1 cellular context compared by ENCODE assay signal in genomic region chr2:100513650-100514049, GRCh38.
TF ChIP-seq lines count a peak whose summit lies in the region.

No MANE protein-coding gene starts in this region.

TF ChIP-seq in K562, 482 proteins besides CTCF, POLR2A, EP300 and RAD21 (continues in another document):
- TF ChIP-seq ZNF699 (CRISPR knock-in tag; IDR thresholded peaks at IDR 0.05; ENCODE audit: insufficient replicate concordance) (no peak), ZBTB8A (IDR thresholded peaks at IDR 0.05; ENCODE audit: partially characterized antibody) (no peak), FOXK1 (CRISPR knock-in tag; IDR thresholded peaks at IDR 0.05; ENCODE audit: borderline replicate concordance) (no peak), HNRNPL (IDR thresholded peaks at IDR 0.05; ENCODE audit: low read depth, low read length) (no peak), PHF21A (IDR thresholded peaks at IDR 0.05; ENCODE audit: borderline replicate concordance, low read depth) (no peak), ZNF3 (CRISPR knock-in tag; IDR thresholded peaks at IDR 0.05) (no peak), JUN (IDR thresholded peaks at IDR 0.05; ENCODE audit: borderline replicate concordance, low read depth, low read length) (0 out of 2 replicates have a peak, but pooled peaks have one; percentile 24), JUN (CRISPR knock-in tag; IDR thresholded peaks at IDR 0.05; ENCODE audit: borderline replicate concordance) (no peak), KHSRP (IDR thresholded peaks at IDR 0.05) (no peak), ZFX (CRISPR knock-in tag; IDR thresholded peaks at IDR 0.05) (no peak), RAD51 (IDR thresholded peaks at IDR 0.05; ENCODE audit: borderline replicate concordance, low read depth) (no peak), NFIX (CRISPR knock-in tag; IDR thresholded peaks at IDR 0.05; ENCODE audit: low read depth) (no peak), ZNF316 (IDR thresholded peaks at IDR 0.05) (peak; percentile 95), MBD2 (IDR thresholded peaks at IDR 0.05; ENCODE audit: borderline replicate concordance, low read depth) (no peak), KDM2B (CRISPR knock-in tag; IDR thresholded peaks at IDR 0.05) (no peak), PTRF (tag; IDR thresholded peaks at IDR 0.05) (no peak), SMC3 (conservative IDR thresholded peaks at IDR 0.05; ENCODE audit: insufficient read depth, low read depth, low read length) (no peak), DIDO1 (tag; IDR thresholded peaks at IDR 0.05; ENCODE audit: low read depth) (no peak), E2F5 (CRISPR knock-in tag; IDR thresholded peaks at IDR 0.05) (no peak), RNF2 (IDR thresholded peaks at IDR 0.05) (no peak), STAG1 (CRISPR knock-in tag; IDR thresholded peaks at IDR 0.05; ENCODE audit: borderline replicate concordance) (no peak), ETV5 (CRISPR knock-in tag; IDR thresholded peaks at IDR 0.05; ENCODE audit: low read depth) (no peak), CCAR2 (IDR thresholded peaks at IDR 0.05; ENCODE audit: low read depth, low read length) (no peak), RFX5 (IDR thresholded peaks at IDR 0.05; ENCODE audit: low read depth, low read length) (no peak), ZC3H11A (IDR thresholded peaks at IDR 0.05; ENCODE audit: low read depth, low read length) (no peak), CBX5 (IDR thresholded peaks at IDR 0.05; ENCODE audit: borderline replicate concordance, low read depth) (no peak), FIP1L1 (IDR thresholded peaks at IDR 0.05; ENCODE audit: low read depth, low read length, poor library complexity, severe bottlenecking) (no peak), ZNF253 (CRISPR knock-in tag; conservative IDR thresholded peaks at IDR 0.05) (no peak), POU5F1 (IDR thresholded peaks at IDR 0.05; ENCODE audit: borderline replicate concordance, low read depth, low read length, partially characterized antibody) (no peak), POLR2G (IDR thresholded peaks at IDR 0.05; ENCODE audit: low read depth, low read length) (no peak), ZNF274 (IDR thresholded peaks at IDR 0.05; ENCODE audit: borderline replicate concordance, low read depth, low read length) (no peak), TFAP4 (CRISPR knock-in tag; IDR thresholded peaks at IDR 0.05; ENCODE audit: borderline replicate concordance) (0 out of 2 replicates have a peak, but pooled peaks have one; percentile 15), GTF2A2 (tag; IDR thresholded peaks at IDR 0.05) (no peak), RHOXF2B (CRISPR knock-in tag; conservative IDR thresholded peaks at IDR 0.05) (no peak), PHB (CRISPR knock-in tag; IDR thresholded peaks at IDR 0.05) (no peak), ZNF239 (CRISPR knock-in tag; IDR thresholded peaks at IDR 0.05) (no peak), ZEB2 (IDR thresholded peaks at IDR 0.05) (peak; percentile 31; the same call in 1 of the 2 replicates), JUNB (CRISPR knock-in tag; conservative IDR thresholded peaks at IDR 0.05) (no peak), ZKSCAN1 (IDR thresholded peaks at IDR 0.05; ENCODE audit: low read depth, low read length) (no peak), FOXA3 (CRISPR knock-in tag; conservative IDR thresholded peaks at IDR 0.05 in 1 of 2, IDR thresholded peaks at IDR 0.05 in 1 of 2) (no peak), SPI1 (IDR thresholded peaks at IDR 0.05; ENCODE audit: borderline replicate concordance, low read depth, low read length) (peak; percentile 85), SMARCB1 (IDR thresholded peaks at IDR 0.05; ENCODE audit: insufficient read length, low read depth) (no peak), FOS (IDR thresholded peaks at IDR 0.05; ENCODE audit: extremely low read depth, insufficient read length) (no peak), TARDBP (IDR thresholded peaks at IDR 0.05) (no peak), HIVEP1 (CRISPR knock-in tag; IDR thresholded peaks at IDR 0.05) (no peak), ZBTB34 (CRISPR knock-in tag; IDR thresholded peaks at IDR 0.05) (no peak), NFXL1 (CRISPR knock-in tag; IDR thresholded peaks at IDR 0.05) (no peak), ZNF644 (tag; IDR thresholded peaks at IDR 0.05; ENCODE audit: low read depth) (no peak), RERE (CRISPR knock-in tag; IDR thresholded peaks at IDR 0.05; ENCODE audit: borderline replicate concordance) (no peak), ETV6 (IDR thresholded peaks at IDR 0.05; ENCODE audit: borderline replicate concordance in 1 of 2, low read depth in 2 of 2, low read length in 1 of 2) (no peak), ETV6 (CRISPR knock-in tag; IDR thresholded peaks at IDR 0.05; ENCODE audit: borderline replicate concordance) (no peak), KDM4B (IDR thresholded peaks at IDR 0.05; ENCODE audit: borderline replicate concordance in 2 of 2, low read depth in 1 of 2) (no peak), RBFOX2 (IDR thresholded peaks at IDR 0.05; ENCODE audit: low read depth, low read length) (no peak), ZBTB43 (CRISPR knock-in tag; IDR thresholded peaks at IDR 0.05) (no peak), BRD9 (IDR thresholded peaks at IDR 0.05; ENCODE audit: low read depth, partially characterized antibody) (no peak), ELK1 (CRISPR knock-in tag; IDR thresholded peaks at IDR 0.05) (no peak), GTF2B (IDR thresholded peaks at IDR 0.05; ENCODE audit: extremely low read depth, insufficient read length) (no peak), C11orf30 (IDR thresholded peaks at IDR 0.05; ENCODE audit: low read depth) (peak; percentile 95), MED1 (CRISPR knock-in tag; IDR thresholded peaks at IDR 0.05; ENCODE audit: borderline replicate concordance) (no peak), HEY1 (CRISPR knock-in tag; IDR thresholded peaks at IDR 0.05; ENCODE audit: borderline replicate concordance) (no peak)
- TF ChIP-seq, protein P1, sequence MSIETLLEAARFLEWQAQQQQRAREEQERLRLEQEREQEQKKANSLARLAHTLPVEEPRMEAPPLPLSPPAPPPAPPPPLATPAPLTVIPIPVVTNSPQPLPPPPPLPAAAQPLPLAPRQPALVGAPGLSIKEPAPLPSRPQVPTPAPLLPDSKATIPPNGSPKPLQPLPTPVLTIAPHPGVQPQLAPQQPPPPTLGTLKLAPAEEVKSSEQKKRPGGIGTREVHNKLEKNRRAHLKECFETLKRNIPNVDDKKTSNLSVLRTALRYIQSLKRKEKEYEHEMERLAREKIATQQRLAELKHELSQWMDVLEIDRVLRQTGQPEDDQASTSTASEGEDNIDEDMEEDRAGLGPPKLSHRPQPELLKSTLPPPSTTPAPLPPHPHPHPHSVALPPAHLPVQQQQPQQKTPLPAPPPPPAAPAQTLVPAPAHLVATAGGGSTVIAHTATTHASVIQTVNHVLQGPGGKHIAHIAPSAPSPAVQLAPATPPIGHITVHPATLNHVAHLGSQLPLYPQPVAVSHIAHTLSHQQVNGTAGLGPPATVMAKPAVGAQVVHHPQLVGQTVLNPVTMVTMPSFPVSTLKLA (conservative IDR thresholded peaks at IDR 0.05), result peak in 1 of 2 experiments; percentile 42; a peak in 3 of 4 replicates
- TF ChIP-seq, protein P2, sequence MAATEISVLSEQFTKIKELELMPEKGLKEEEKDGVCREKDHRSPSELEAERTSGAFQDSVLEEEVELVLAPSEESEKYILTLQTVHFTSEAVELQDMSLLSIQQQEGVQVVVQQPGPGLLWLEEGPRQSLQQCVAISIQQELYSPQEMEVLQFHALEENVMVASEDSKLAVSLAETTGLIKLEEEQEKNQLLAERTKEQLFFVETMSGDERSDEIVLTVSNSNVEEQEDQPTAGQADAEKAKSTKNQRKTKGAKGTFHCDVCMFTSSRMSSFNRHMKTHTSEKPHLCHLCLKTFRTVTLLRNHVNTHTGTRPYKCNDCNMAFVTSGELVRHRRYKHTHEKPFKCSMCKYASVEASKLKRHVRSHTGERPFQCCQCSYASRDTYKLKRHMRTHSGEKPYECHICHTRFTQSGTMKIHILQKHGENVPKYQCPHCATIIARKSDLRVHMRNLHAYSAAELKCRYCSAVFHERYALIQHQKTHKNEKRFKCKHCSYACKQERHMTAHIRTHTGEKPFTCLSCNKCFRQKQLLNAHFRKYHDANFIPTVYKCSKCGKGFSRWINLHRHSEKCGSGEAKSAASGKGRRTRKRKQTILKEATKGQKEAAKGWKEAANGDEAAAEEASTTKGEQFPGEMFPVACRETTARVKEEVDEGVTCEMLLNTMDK (IDR thresholded peaks at IDR 0.05; ENCODE audit: borderline replicate concordance, insufficient read depth, low read depth, low read length, poor library complexity, severe bottlenecking), result no peak
